15 cellular contexts compared by ENCODE assay signal in the genomic region with DNA sequence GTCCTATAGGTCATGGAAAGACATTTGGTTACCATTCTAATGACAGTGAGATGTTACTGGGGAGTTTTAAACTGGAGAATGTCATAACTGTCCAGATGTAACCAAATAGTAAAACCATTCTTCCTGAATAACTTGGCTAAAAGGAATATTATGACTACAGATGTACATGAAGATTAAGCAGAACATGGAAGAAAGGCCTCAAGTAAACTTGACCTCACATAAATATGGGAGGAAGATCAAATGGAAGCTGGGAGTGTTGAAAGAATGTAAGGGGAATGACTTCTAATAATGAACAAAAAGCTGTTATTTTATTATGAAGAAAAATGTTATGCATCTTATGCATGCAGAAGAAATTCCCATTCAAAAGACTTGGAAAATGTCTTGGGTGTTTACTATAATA.
DNase-seq lines count a peak whose midpoint lies in the region; ATAC-seq and TF ChIP-seq lines count a peak whose summit lies in the region.
"Had no signal": no experiment of that assay in that cellular context is flagged by ENCODE, and none has a peak within 500 bp of the region (broad histone marks: within the 10 kb centered on the region; RNA-seq: fewer than 3 reads in every experiment).

No MANE protein-coding gene starts in this region.

- H2AFZ ChIP-seq in osteoblast (ENCODE audit: low read length): no peak overlapping the region

- no peak overlapping the region for H3K4me2 ChIP-seq in osteoblast (ENCODE audit: insufficient read depth, low read length)

- H3K9me3 ChIP-seq in Peyer's patch: no peaks in the 10 kb centered on the region
- H3K9me3 ChIP-seq in osteoblast (ENCODE audit: low read depth, low read length): no peaks in the 10 kb centered on the region
- H3K9me3 ChIP-seq: Caco-2 had no signal

- H3K27me3 Mint-ChIP-seq in Calu3 (ENCODE audit: unreplicated experiment): no peaks in the 10 kb centered on the region

- intact Hi-C loops in Calu3 (cut with micrococcal nuclease; ENCODE audit: unreplicated experiment) (no loop called here), cardiac septum (cut with DNase I) (no loop called here)

- peak overlapping the region in 3 of 4 donors; percentile 64 to 85 (median 67) for H3K27ac ChIP-seq in Peyer's patch
- H3K27ac ChIP-seq in epithelial cell of prostate: peak overlapping the region; percentile 91
- H3K27ac ChIP-seq in osteoblast (ENCODE audit: low read depth, low read length): peak overlapping the region; percentile 61

- H3K36me3 ChIP-seq in Peyer's patch: no peaks in the 10 kb centered on the region
- no peaks in the 10 kb centered on the region for H3K36me3 ChIP-seq in osteoblast (ENCODE audit: insufficient read depth, low read length)

- no peak for ATAC-seq in HG03159 (IDR thresholded peaks at IDR 0.05; ENCODE audit: unreplicated experiment)

- DNase-seq in Calu3: no peak
- no peak for DNase-seq in Peyer's patch
- no peak for DNase-seq in epithelial cell of prostate (ENCODE audit: low read depth, low spot score)
- DNase-seq in osteoblast (ENCODE audit: insufficient read length, low spot score, missing footprints): no peak
- no peak for DNase-seq in cardiac septum (ENCODE audit: low spot score)
- DNase-seq in HuH-7 (ENCODE audit: low spot score): no peak
- DNase-seq in NCI-H748 (lab: John Stamatoyannopoulos, UW; ENCODE audit: unreplicated experiment): no peak
- DNase-seq: MV-4-11, NCI-H1436, NCI-H2029 treated with DMSO at 0.1 percent for 48 hours, NCI-H510A, SIG-M5 had no signal

- H3K4me3 ChIP-seq in Peyer's patch (peak overlapping the region in 2 of 4 donors; percentile 4 to 37), osteoblast (ENCODE audit: insufficient read depth, low read length) (no peak overlapping the region)

- H4K20me1 ChIP-seq in osteoblast (ENCODE audit: insufficient read depth, low read length): no peaks in the 10 kb centered on the region

- H3K27me3 ChIP-seq in Peyer's patch (no peaks in the 10 kb centered on the region), osteoblast (ENCODE audit: insufficient read depth, low read length) (no peaks in the 10 kb centered on the region)

- no peak for TF ChIP-seq POLR2A in Peyer's patch (IDR thresholded peaks at IDR 0.05)

- H3K36me3 Mint-ChIP-seq in Calu3 (ENCODE audit: insufficient read depth, unreplicated experiment): peaks cover 5% of the 10 kb centered on the region
- H3K36me3 Mint-ChIP-seq: IgD-negative memory B cell had no signal

- H3K27ac Mint-ChIP-seq in Calu3 (ENCODE audit: unreplicated experiment): peak overlapping the region; percentile 28
- H3K27ac Mint-ChIP-seq: IgD-negative memory B cell had no signal

- BruUV-seq in Calu3 (replicated peaks; lab: Mats Ljungman, UMichigan): no TSS peak

- H3K9me3 Mint-ChIP-seq in Calu3 (ENCODE audit: low read depth, unreplicated experiment): peaks cover 4% of the 10 kb centered on the region
- H3K9me3 Mint-ChIP-seq: IgD-negative memory B cell had no signal

- TF ChIP-seq CTCF in Calu3 (IDR thresholded peaks at IDR 0.05; ENCODE audit: unreplicated experiment) (no peak), Peyer's patch (IDR thresholded peaks at IDR 0.05) (no peak), osteoblast (IDR thresholded peaks at IDR 0.05; ENCODE audit: extremely low read depth, low read depth, low read length) (no peak)

- no peaks in the 10 kb centered on the region for H3K79me2 ChIP-seq in osteoblast (ENCODE audit: insufficient read depth, low read length)

- CTCF ChIA-PET in Calu3 (lab: Charles Lee): interaction anchor here (0.8 to 2.1 kb wide), 4 partner anchors 9 to 128 kb away, joined by 3 to 10 read pairs (median 6); no protein-coding TSS in a partner anchor

- no peak overlapping the region for H3K4me3 Mint-ChIP-seq in Calu3 (ENCODE audit: low read depth, unreplicated experiment)
- H3K4me3 Mint-ChIP-seq: IgD-negative memory B cell had no signal

- H3K4me1 ChIP-seq in Peyer's patch (peaks cover 0 to 5% (median 0%) of the 10 kb centered on the region in 4 donors), osteoblast (ENCODE audit: insufficient read depth, low read length) (peaks cover 26% of the 10 kb centered on the region)

- peaks cover 70% of the 10 kb centered on the region for H3K4me1 Mint-ChIP-seq in Calu3 (ENCODE audit: low read depth, unreplicated experiment)
- H3K4me1 Mint-ChIP-seq: IgD-negative memory B cell had no signal
